6 cellular contexts compared by ENCODE assay signal in genomic region chr11:64285885-64286800, GRCh38. TPM values are rescaled to one million over a fixed set of nuclear protein-coding genes. Genes with fewer than 3 reads are reported as not detected.
DNase-seq lines count a peak whose midpoint lies in the region; ATAC-seq and TF ChIP-seq lines count a peak whose summit lies in the region.

No MANE protein-coding gene starts in this region.

- H3K4me3 Mint-ChIP-seq in activated B cell treated with CpG ODN at 0.5 μM for 24 hours, result peak overlapping the region; percentile 78

- no peak for TF ChIP-seq CTCF in activated B cell treated with CpG ODN at 0.5 μM for 24 hours (IDR thresholded peaks at IDR 0.05)
- TF ChIP-seq CTCF in left lung (IDR thresholded peaks at IDR 0.05), result no peak

- POLR2A ChIA-PET in activated B cell treated with CpG ODN at 0.5 μM for 24 hours (lab: Charles Lee), result interaction anchor here (1.9 to 5.8 kb wide), 5 partner anchors 16 to 101 kb away, joined by 14 to 119 read pairs (median 24); partner anchors contain the start of genes ESRRA, FERMT3, PRDX5 and STIP1

- CTCF ChIA-PET in activated B cell treated with CpG ODN at 0.5 μM for 24 hours (lab: Charles Lee), result interaction anchor here (0.5 to 2.2 kb wide), 5 partner anchors 15 to 487 kb away, joined by 3 to 11 read pairs (median 4); partner anchors contain the start of genes CATSPERZ, ESRRA and PRDX5

- ATAC-seq in Right ventricle myocardium inferior (no peak), left ventricle myocardium superior (no peak), activated B cell treated with CpG ODN at 0.5 μM for 24 hours (ENCODE audit: low read depth) (no peak), left lung (no peak)

- H3K4me1 ChIP-seq in left lung, result peaks cover 18 to 33% of the 10 kb centered on the region in 2 donors

- H3K9me3 ChIP-seq in left lung, result no peaks in the 10 kb centered on the region

- peak overlapping the region; percentile 78 to 95 for H3K4me3 ChIP-seq in left lung

- H3K27ac Mint-ChIP-seq in activated B cell treated with CpG ODN at 0.5 μM for 24 hours, result peak overlapping the region; percentile 59

- peaks cover 22% of the 10 kb centered on the region for H3K4me1 Mint-ChIP-seq in activated B cell treated with CpG ODN at 0.5 μM for 24 hours

- H3K27me3 ChIP-seq in left lung, result peaks cover 12 to 13% of the 10 kb centered on the region in 2 donors

- DNase-seq in Right ventricle myocardium inferior (ENCODE audit: missing footprints), result peak; percentile 17
- no peak for DNase-seq in left ventricle myocardium superior
- no peak for DNase-seq in activated B cell treated with CpG ODN at 0.5 μM for 24 hours
- DNase-seq in left lung, result no peak
- DNase-seq in NCI-H128 (lab: John Stamatoyannopoulos, UW; ENCODE audit: unreplicated experiment), result no peak
- DNase-seq in hippocampal formation (lab: John Stamatoyannopoulos, UW), result no peak

- peak overlapping the region; percentile 91 to 99 for H3K27ac ChIP-seq in left lung

- intact Hi-C loops in Right ventricle myocardium inferior (cut with DNase I), result loop anchor here (1.0 to 5.0 kb wide), 3 partner anchors 16 to 84 kb away; partner anchors contain the start of gene ESRRA
- intact Hi-C loops in left ventricle myocardium superior (cut with micrococcal nuclease), result no loop called here
- intact Hi-C loops in activated B cell treated with CpG ODN at 0.5 μM for 24 hours (cut with micrococcal nuclease), result loop anchor here (1.0 to 2.0 kb wide), 7 partner anchors 15 to 56 kb away; partner anchors contain the start of genes CCDC88B, DNAJC4, ESRRA and FKBP2
- intact Hi-C loops in left lung (cut with DNase I), result no loop called here

- H3K36me3 ChIP-seq in left lung, result peaks cover 0 to 21% of the 10 kb centered on the region in 2 donors

- H3K36me3 Mint-ChIP-seq in activated B cell treated with CpG ODN at 0.5 μM for 24 hours (ENCODE audit: low read depth), result peaks cover 11% of the 10 kb centered on the region

- H3K9me3 Mint-ChIP-seq in activated B cell treated with CpG ODN at 0.5 μM for 24 hours, result no peaks in the 10 kb centered on the region

- H3K27me3 Mint-ChIP-seq in activated B cell treated with CpG ODN at 0.5 μM for 24 hours, result peaks cover 7% of the 10 kb centered on the region

RNA-seq across cellular contexts. Expression of gene GPR137, which starts 0.5 kb away (rescaled TPM):
- total RNA-seq in Right ventricle myocardium inferior, result 28.6 TPM
- total RNA-seq in left ventricle myocardium superior, result 33.6 TPM
- total RNA-seq in activated B cell treated with CpG ODN at 0.5 μM for 24 hours, result 48.6 and 53.1 TPM in 2 replicates
- total RNA-seq in left lung, result 10 to 100 TPM; 34.1 to 39.6 TPM

RNA-seq across cellular contexts. Expression of gene BAD, which starts 1.7 kb away (rescaled TPM):
- total RNA-seq in Right ventricle myocardium inferior, result 89.1 TPM
- total RNA-seq in left ventricle myocardium superior, result 98.7 TPM
- total RNA-seq in activated B cell treated with CpG ODN at 0.5 μM for 24 hours, result 21.7 and 26.6 TPM in 2 replicates
- 10 to 100 TPM; 58.8 to 71.4 TPM for total RNA-seq in left lung

RNA-seq across cellular contexts. Expression of gene KCNK4, which starts 5.0 kb away (rescaled TPM):
- total RNA-seq in Right ventricle myocardium inferior (not detected), left ventricle myocardium superior (not detected), activated B cell treated with CpG ODN at 0.5 μM for 24 hours (0.24 and 0.44 TPM in 2 replicates), left lung (not detected)

RNA-seq across cellular contexts. Expression of gene CATSPERZ, which starts 14.0 kb away (rescaled TPM):
- total RNA-seq in Right ventricle myocardium inferior (not detected), left ventricle myocardium superior (not detected), activated B cell treated with CpG ODN at 0.5 μM for 24 hours (not detected in 2 replicates), left lung (not detected)

RNA-seq across cellular contexts. Expression of gene ESRRA, which starts 19.2 kb away (rescaled TPM):
- total RNA-seq in Right ventricle myocardium inferior (217 TPM), left ventricle myocardium superior (256 TPM), activated B cell treated with CpG ODN at 0.5 μM for 24 hours (44.8 and 48.3 TPM in 2 replicates), left lung (10 to 100 TPM; 42.8 to 60.1 TPM)

Comparison
In these comparisons a context has a peak if more than half of its experiments do, and no peak if none do; other contexts are left out.
1. intact Hi-C loops: an anchor here in Right ventricle myocardium inferior (1.0 to 5.0 kb wide) and activated B cell treated with CpG ODN at 0.5 μM for 24 hours (1.0 to 2.0 kb wide); none called in left ventricle myocardium superior and left lung.